ENCODE assay signal across 8 cellular contexts in the genomic region with DNA sequence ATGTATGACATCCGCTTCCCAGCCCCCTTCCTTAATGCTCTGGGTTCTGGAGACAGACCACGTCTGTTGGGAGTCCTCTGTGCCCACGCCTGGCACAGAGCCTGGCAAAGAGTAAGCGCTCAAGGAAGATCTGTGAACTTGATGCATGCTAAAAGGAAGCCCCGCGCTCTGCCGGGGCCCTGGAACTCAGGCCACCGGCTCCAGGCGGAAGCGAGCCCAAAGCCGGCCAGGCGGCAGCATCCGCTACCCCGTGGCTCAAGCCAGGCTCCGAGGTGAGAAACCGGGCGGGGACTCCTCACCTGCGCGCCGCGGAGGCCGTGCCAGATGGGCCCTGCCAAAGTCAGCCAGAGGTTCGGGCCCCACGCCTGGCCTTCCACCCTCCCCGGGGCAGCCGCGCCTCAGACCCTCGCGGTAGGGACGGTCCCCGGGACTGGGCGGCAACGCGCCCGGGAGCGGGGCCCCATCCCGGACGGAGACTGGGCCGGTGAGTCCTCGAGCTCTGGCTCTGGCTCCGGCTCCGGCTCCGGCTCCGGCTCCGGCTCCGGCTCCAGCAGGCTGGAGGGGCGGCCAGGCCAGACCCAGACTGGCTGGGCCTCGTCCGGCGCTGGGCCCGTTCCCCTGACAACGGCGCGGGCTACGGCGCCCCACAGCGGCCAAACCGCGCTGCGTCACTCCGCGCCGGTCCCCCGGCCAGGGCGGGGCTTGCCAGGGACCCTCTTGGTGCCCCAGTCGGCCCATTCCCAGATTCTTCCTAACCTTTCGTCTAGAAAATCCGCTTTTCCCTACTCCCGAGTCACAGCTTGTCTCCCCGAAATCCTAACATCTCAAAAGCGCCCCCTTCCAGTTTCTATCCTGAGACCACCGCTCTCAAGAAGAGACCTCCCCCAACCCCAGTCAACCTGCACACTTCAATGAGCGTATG. TPM values are rescaled to one million over a fixed set of nuclear protein-coding genes. Genes with fewer than 3 reads are reported as not detected.
A peak's percentile ranks its signal among the peaks of the same experiment; 100 is the strongest.
DNase-seq lines count a peak whose midpoint lies in the region; ATAC-seq and TF ChIP-seq lines count a peak whose summit lies in the region.

ZDHHC1 (minus strand) TSS at position 606 of the 922 bp plus-strand sequence. CDS start 8,702 bp downstream, outside the sequence.

- CTCF ChIA-PET in GM10248 (lab: Yijun Ruan, JAX): interaction anchor here (0.7 to 3.4 kb wide), 18 partner anchors 11 to 178 kb away, joined by 3 to 44 read pairs (median 3); partner anchors contain the start of gene ATP6V0D1

- H3K36me3 Mint-ChIP-seq in natural killer cell treated with Interleukin-12 subunit alpha and Interleukin-12 subunit beta and Interleukin-15 and Interleukin-18, amount 100 ng/mL, for 72 hours: no peaks in the 10 kb centered on the region

- peak within 1 kb of the TSS; percentile 91 for H3K4me3 Mint-ChIP-seq in natural killer cell treated with Interleukin-12 subunit alpha and Interleukin-12 subunit beta and Interleukin-15 and Interleukin-18, amount 100 ng/mL, for 72 hours

- H3K4me1 Mint-ChIP-seq in natural killer cell treated with Interleukin-12 subunit alpha and Interleukin-12 subunit beta and Interleukin-15 and Interleukin-18, amount 100 ng/mL, for 72 hours (ENCODE audit: low read depth in 2 of 2): peaks cover 10 to 11% of the 10 kb centered on the region in 2 donors

- H3K27ac ChIP-seq in foreskin keratinocyte (peak within 1 kb of the TSS; percentile 76), thoracic aorta (peak within 1 kb of the TSS; percentile 37 to 71)

- H3K4me1 ChIP-seq in foreskin keratinocyte: no peaks in the 10 kb centered on the region
- H3K4me1 ChIP-seq in thoracic aorta (ENCODE audit: control insufficient read depth in 1 of 2, low read depth in 2 of 2): peaks cover 0 to 16% of the 10 kb centered on the region in 2 donors

- H3K27ac Mint-ChIP-seq in natural killer cell treated with Interleukin-12 subunit alpha and Interleukin-12 subunit beta and Interleukin-15 and Interleukin-18, amount 100 ng/mL, for 72 hours: peak within 1 kb of the TSS; percentile 60 to 88

- peaks cover 7 to 22% of the 10 kb centered on the region in 2 donors for H3K27me3 Mint-ChIP-seq in natural killer cell treated with Interleukin-12 subunit alpha and Interleukin-12 subunit beta and Interleukin-15 and Interleukin-18, amount 100 ng/mL, for 72 hours

- DNase-seq in GM10248 (ENCODE audit: extremely low spot score) (peak; percentile 87), NCI-H510A treated with DMSO at 0.1 percent for 48 hours (lab: John Stamatoyannopoulos, UW) (peak; percentile 39), activated gamma-delta T cell treated with Interleukin-2 at 50 U/mL for 16 hours (peak; percentile 32), foreskin keratinocyte (no peak), thoracic aorta (ENCODE audit: low spot score) (no peak)
- no peak for DNase-seq in natural killer cell treated with Interleukin-12 subunit alpha and Interleukin-12 subunit beta and Interleukin-15 and Interleukin-18, amount 100 ng/mL, for 72 hours (ENCODE audit: low spot score)

- H3K36me3 ChIP-seq in thoracic aorta: no peaks in the 10 kb centered on the region

- no peaks in the 10 kb centered on the region for H3K9me3 Mint-ChIP-seq in natural killer cell treated with Interleukin-12 subunit alpha and Interleukin-12 subunit beta and Interleukin-15 and Interleukin-18, amount 100 ng/mL, for 72 hours

- TF ChIP-seq CTCF in GM10248 (IDR thresholded peaks at IDR 0.05; ENCODE audit: control extremely low read depth, extremely low read depth, low read depth, missing control alignments) (peak; percentile 76), foreskin keratinocyte (conservative IDR thresholded peaks at IDR 0.05) (peak; percentile 88), thoracic aorta (IDR thresholded peaks at IDR 0.05) (peak; percentile 44)

- H3K27me3 ChIP-seq in foreskin keratinocyte (no peaks in the 10 kb centered on the region), thoracic aorta (replicated peaks; ENCODE audit: insufficient read depth) (no peaks in the 10 kb centered on the region)

- ATAC-seq in HG02610 (IDR thresholded peaks at IDR 0.05; ENCODE audit: unreplicated experiment): peak; percentile 65
- peak; percentile 79 for ATAC-seq in foreskin keratinocyte
- peak; percentile 93 to 94 for ATAC-seq in natural killer cell treated with Interleukin-12 subunit alpha and Interleukin-12 subunit beta and Interleukin-15 and Interleukin-18, amount 100 ng/mL, for 72 hours
- ATAC-seq in thoracic aorta (ENCODE audit: insufficient number of reproducible peaks, low FRiP score, low read depth): peak; percentile 73
- ATAC-seq in GM18870 (IDR thresholded peaks at IDR 0.05; ENCODE audit: unreplicated experiment): no peak

- POLR2A ChIA-PET in GM10248 (lab: Yijun Ruan, JAX): no interaction called here

- H3K9me3 ChIP-seq in thoracic aorta: no peaks in the 10 kb centered on the region

- peak within 1 kb of the TSS; percentile 86 for H3K4me3 ChIP-seq in thoracic aorta

RNA-seq across cellular contexts. Expression of gene ZDHHC1, which starts in this region (rescaled TPM):
- total RNA-seq in foreskin keratinocyte (3.3 and 3.6 TPM in 2 replicates), thoracic aorta (10 to 100 TPM; 15.0 to 28.7 TPM)
- polyA plus RNA-seq in foreskin keratinocyte: 3.2 and 3.9 TPM in 2 replicates
- 1 to 10 TPM; 1.6 to 2.0 TPM for total RNA-seq in natural killer cell treated with Interleukin-12 subunit alpha and Interleukin-12 subunit beta and Interleukin-15 and Interleukin-18, amount 100 ng/mL, for 72 hours

Comparison
In these comparisons a context has a peak if more than half of its experiments do, and no peak if none do; other contexts are left out.
1. DNase-seq: peak in GM10248 (single experiment), NCI-H510A treated with DMSO at 0.1 percent for 48 hours (single experiment) and activated gamma-delta T cell treated with Interleukin-2 at 50 U/mL for 16 hours (single experiment); none in foreskin keratinocyte (0 of 2), natural killer cell treated with Interleukin-12 subunit alpha and Interleukin-12 subunit beta and Interleukin-15 and Interleukin-18, amount 100 ng/mL, for 72 hours (single experiment) and thoracic aorta (single experiment).
2. Peak in every context shown above with its lines, with median percentiles within 50 percentile points of each other: CTCF ChIP-seq.